22 cellular contexts compared by ENCODE assay signal in the genomic region with DNA sequence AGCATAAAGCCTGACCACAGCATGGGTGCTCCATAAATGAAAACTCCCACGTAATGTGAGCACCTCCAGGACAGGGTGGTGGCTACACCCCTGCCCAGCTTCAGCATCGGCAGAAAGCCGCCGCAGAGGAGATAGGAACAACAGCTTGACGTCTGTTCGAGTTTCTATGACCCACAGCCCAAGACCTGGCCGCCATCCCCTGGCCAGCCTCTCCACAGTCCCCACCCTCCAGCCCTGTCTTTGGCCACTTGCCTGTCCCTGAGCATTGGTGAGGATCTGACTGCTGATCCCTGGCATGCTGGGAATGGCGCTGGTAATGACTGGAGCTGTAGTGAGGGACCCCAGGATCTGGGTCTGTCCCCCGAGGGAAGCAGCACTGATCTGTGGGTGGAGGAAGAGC. TPM values are rescaled to one million over a fixed set of nuclear protein-coding genes. Genes with fewer than 3 reads are reported as not detected.
DNase-seq lines count a peak whose midpoint lies in the region; ATAC-seq, FAIRE-seq and TF ChIP-seq lines count a peak whose summit lies in the region.
"Had no signal": no experiment of that assay in that cellular context is flagged by ENCODE, and none has a peak within 500 bp of the region (broad histone marks: within the 10 kb centered on the region; RNA-seq: fewer than 3 reads in every experiment).

No MANE protein-coding gene starts in this region.

- H3K9ac ChIP-seq in SK-N-SH (no peak overlapping the region), H1 (replicated peaks in 1 of 4; ENCODE audit: extremely low read depth in 1 of 4, low read depth in 3 of 4, low read length in 3 of 4) (no peak overlapping the region), neuronal stem cell (ENCODE audit: low read depth, low read length, poor library complexity) (no peak overlapping the region)

- CTCF ChIA-PET in SK-N-SH (lab: Yijun Ruan, JAX): interaction anchor here (0.6 to 1.4 kb wide), 2 partner anchors 20 to 145 kb away, joined by 3 to 4 read pairs; no protein-coding TSS in a partner anchor
- CTCF ChIA-PET in H1 (lab: Charles Lee; ENCODE audit: partially characterized antibody): interaction anchor here (2.5 kb wide), 1 partner anchor 144 kb away, joined by 7 read pairs; no protein-coding TSS in a partner anchor
- CTCF ChIA-PET in activated CD4-positive, alpha-beta T cell treated with anti-CD3 and anti-CD28 coated beads, Interleukin-2, amount 10 ng/mL, durations not matched to agents 7 days and 5 days (lab: Charles Lee): interaction anchor here (1.8 to 2.0 kb wide), 2 partner anchors 12 to 18 kb away, joined by 4 read pairs; no protein-coding TSS in a partner anchor

- H3K9me3 Mint-ChIP-seq in activated CD4-positive, alpha-beta T cell treated with anti-CD3 and anti-CD28 coated beads, Interleukin-2, amount 10 ng/mL, durations not matched to agents 7 days and 5 days: no peaks in the 10 kb centered on the region
- H3K9me3 Mint-ChIP-seq: CD4-positive, alpha-beta T cell had no signal

- H2AFZ ChIP-seq in SK-N-SH (ENCODE audit: low read depth): no peak overlapping the region
- H2AFZ ChIP-seq in H1 (ENCODE audit: low read length): no peak overlapping the region
- H2AFZ ChIP-seq in neuronal stem cell (ENCODE audit: low read length): no peak overlapping the region

- TF ChIP-seq RAD21 in SK-N-SH (IDR thresholded peaks at IDR 0.05; ENCODE audit: low read length): no peak
- no peak for TF ChIP-seq RAD21 in H1 (IDR thresholded peaks at IDR 0.05 in 1 of 2, conservative IDR thresholded peaks at IDR 0.05 in 1 of 2; ENCODE audit: low read depth in 2 of 2, low read length in 2 of 2)

- DNase-seq in SK-N-SH (peak; percentile 16), H7 (peak; percentile 31), H1 (ENCODE audit: low read depth in 1 of 2, low spot score in 2 of 2) (no peak), neuronal stem cell (ENCODE audit: low spot score) (no peak), hippocampal formation (lab: John Stamatoyannopoulos, UW) (no peak)
- no peak for DNase-seq in activated CD4-positive, alpha-beta T cell treated with anti-CD3 and anti-CD28 coated beads, Interleukin-2, amount 10 ng/mL, durations not matched to agents 7 days and 5 days
- DNase-seq: AML-193; CD4-positive, alpha-beta T cell; DMS153; DMS79; GDM1; GOT3; IMR-90 had no signal

- no peaks in the 10 kb centered on the region for H3K4me1 ChIP-seq in SK-N-SH (ENCODE audit: control insufficient read depth in 1 of 2, insufficient read depth in 2 of 2, low read depth in 1 of 2, low read length in 1 of 2)
- no peaks in the 10 kb centered on the region for H3K4me1 ChIP-seq in H1 (replicated peaks in 1 of 4; ENCODE audit: control insufficient read depth in 3 of 4, insufficient read depth in 4 of 4, low read length in 3 of 4)
- H3K4me1 ChIP-seq in neuronal stem cell (ENCODE audit: control insufficient read depth in 2 of 2, insufficient read depth in 1 of 2, low read depth in 1 of 2, low read length in 2 of 2): peaks cover 0 to 3% of the 10 kb centered on the region in 2 donors
- H3K4me1 ChIP-seq: A549, HAP-1 had no signal

- H3K56ac ChIP-seq in H1 (replicated peaks; ENCODE audit: insufficient read length, low read depth, low read length): no peak overlapping the region

- H3K4ac ChIP-seq in H1 (replicated peaks; ENCODE audit: insufficient read length, low read depth, low read length) (no peak overlapping the region), neuronal stem cell (ENCODE audit: low read length) (no peak overlapping the region)

- TF ChIP-seq CTCF in SK-N-SH (IDR thresholded peaks at IDR 0.05) (no peak), H1 (IDR thresholded peaks at IDR 0.05; ENCODE audit: control extremely low read depth in 1 of 3, insufficient read depth in 1 of 3, low read depth in 1 of 3, low read length in 3 of 3) (no peak)

- H2BK120ac ChIP-seq in H1 (replicated peaks; ENCODE audit: low read depth, low read length): no peak overlapping the region
- H2BK120ac ChIP-seq in neuronal stem cell (ENCODE audit: low read depth, low read length): no peak overlapping the region

- H3K14ac ChIP-seq in H1 (ENCODE audit: insufficient read length): no peak overlapping the region
- peak overlapping the region; percentile 2 for H3K14ac ChIP-seq in neuronal stem cell (ENCODE audit: low read length)

- no peak overlapping the region for H4K91ac ChIP-seq in H1 (replicated peaks; ENCODE audit: insufficient read length, low read length)
- H4K91ac ChIP-seq in neuronal stem cell (ENCODE audit: low read depth, low read length, poor library complexity): no peak overlapping the region

- TF ChIP-seq EP300 in SK-N-SH (IDR thresholded peaks at IDR 0.05; ENCODE audit: borderline replicate concordance in 1 of 2, low read depth in 1 of 2, low read length in 1 of 2): no peak
- no peak for TF ChIP-seq EP300 in H1 (IDR thresholded peaks at IDR 0.05; ENCODE audit: borderline replicate concordance in 1 of 2, low read depth in 2 of 2, low read length in 2 of 2)

- H4K5ac ChIP-seq in H1 (ENCODE audit: insufficient read length, low read depth, low read length): no peak overlapping the region

- no peaks in the 10 kb centered on the region for H3K9me3 ChIP-seq in SK-N-SH
- no peaks in the 10 kb centered on the region for H3K9me3 ChIP-seq in H1 (ENCODE audit: insufficient read depth in 2 of 2, low read depth in 1 of 2, low read length in 1 of 2)
- peaks cover 0 to 4% of the 10 kb centered on the region in 2 donors for H3K9me3 ChIP-seq in neuronal stem cell (replicated peaks in 1 of 2; ENCODE audit: control insufficient read depth in 2 of 2, insufficient read depth in 1 of 2, low read depth in 1 of 2, low read length in 2 of 2)
- H3K9me3 ChIP-seq: A549, HAP-1 had no signal

- POLR2A ChIA-PET in SK-N-SH (lab: Yijun Ruan, JAX): no interaction called here
- POLR2A ChIA-PET in H1 (lab: Charles Lee; ENCODE audit: partially characterized antibody): interaction anchor here (1.1 to 2.5 kb wide), 3 partner anchors 8 to 44 kb away, joined by 4 to 8 read pairs (median 4); no protein-coding TSS in a partner anchor
- POLR2A ChIA-PET in activated CD4-positive, alpha-beta T cell treated with anti-CD3 and anti-CD28 coated beads, Interleukin-2, amount 10 ng/mL, durations not matched to agents 7 days and 5 days (lab: Charles Lee): no interaction called here

- no peaks in the 10 kb centered on the region for H3K27me3 Mint-ChIP-seq in activated CD4-positive, alpha-beta T cell treated with anti-CD3 and anti-CD28 coated beads, Interleukin-2, amount 10 ng/mL, durations not matched to agents 7 days and 5 days
- H3K27me3 Mint-ChIP-seq: CD4-positive, alpha-beta T cell had no signal

- H4K20me1 ChIP-seq in SK-N-SH (ENCODE audit: insufficient read depth) (no peaks in the 10 kb centered on the region), H1 (replicated peaks in 1 of 2; ENCODE audit: control insufficient read depth in 1 of 2, insufficient read depth in 2 of 2, low read length in 2 of 2) (no peaks in the 10 kb centered on the region)

- H3K4me3 Mint-ChIP-seq in activated CD4-positive, alpha-beta T cell treated with anti-CD3 and anti-CD28 coated beads, Interleukin-2, amount 10 ng/mL, durations not matched to agents 7 days and 5 days: no peak overlapping the region
- H3K4me3 Mint-ChIP-seq: CD4-positive, alpha-beta T cell had no signal

- no peak overlapping the region for H2AK5ac ChIP-seq in H1 (ENCODE audit: low read depth, low read length)
- no peak overlapping the region for H2AK5ac ChIP-seq in neuronal stem cell (ENCODE audit: low read depth, low read length)

- no peaks in the 10 kb centered on the region for H3K9me2 ChIP-seq in SK-N-SH

- H2BK5ac ChIP-seq in H1 (ENCODE audit: low read depth, low read length) (no peak overlapping the region), neuronal stem cell (ENCODE audit: low read length) (no peak overlapping the region)

- WGBS in SK-N-SH (ENCODE audit: low lambda C conversion rate): 93% methylated on average over 5 of the region's 9 CpGs
- WGBS in H1 (ENCODE audit: extremely low coverage in 1 of 2, insufficient coverage in 1 of 2, insufficient read length in 1 of 2, insufficient replicate concordance in 2 of 2, low coverage in 1 of 2, low lambda C conversion rate in 2 of 2, missing lambda C conversion rate in 1 of 2), 2 experiments: 84% methylated on average over 9 of the region's 9 CpGs; no CpG with 5 or more reads in 1 of the 2 experiments
- no CpG with 5 or more reads among the region's 9 CpGs for WGBS in neuronal stem cell (ENCODE audit: extremely low coverage in 2 of 2, insufficient read length in 2 of 2, insufficient replicate concordance in 1 of 2), 2 donors

- H3K79me1 ChIP-seq in H1 (ENCODE audit: low read depth, low read length): no peaks in the 10 kb centered on the region
- no peaks in the 10 kb centered on the region for H3K79me1 ChIP-seq in neuronal stem cell (ENCODE audit: low read depth, low read length)

- no peak for FAIRE-seq in H1 (lab: Jason Lieb, UNC)
- FAIRE-seq: A549, GM12892, GM18507, HTR-8/SVneo had no signal

- TF ChIP-seq POLR2A in H1 (IDR thresholded peaks at IDR 0.05; ENCODE audit: control extremely low read depth in 1 of 2, low read depth in 2 of 2, low read length in 2 of 2): no peak

- no peak overlapping the region for H2BK12ac ChIP-seq in H1 (ENCODE audit: low read depth, low read length)
- no peak overlapping the region for H2BK12ac ChIP-seq in neuronal stem cell (ENCODE audit: low read length)

- H3K27ac ChIP-seq in SK-N-SH (ENCODE audit: low read depth in 2 of 2, low read length in 1 of 2) (no peak overlapping the region), H1 (ENCODE audit: low read depth, low read length) (no peak overlapping the region), neuronal stem cell (replicated peaks; ENCODE audit: low read length) (no peak overlapping the region)
- H3K27ac ChIP-seq: 22Rv1, A549, C4-2B had no signal

- ATAC-seq in SK-N-SH treated with all-trans-retinoic acid at 6 μM for 48 hours (no peak), HG02678 (IDR thresholded peaks at IDR 0.05; ENCODE audit: unreplicated experiment) (no peak)

- H3K79me2 ChIP-seq in SK-N-SH (ENCODE audit: insufficient read depth) (no peaks in the 10 kb centered on the region), H1 (ENCODE audit: control insufficient read depth in 1 of 2, insufficient read depth in 2 of 2, low read length in 2 of 2) (no peaks in the 10 kb centered on the region)

- H3K4me2 ChIP-seq in SK-N-SH (no peak overlapping the region), H1 (ENCODE audit: insufficient read depth in 1 of 2, low read depth in 2 of 2, low read length in 2 of 2) (no peak overlapping the region), neuronal stem cell (ENCODE audit: insufficient read depth, low read length, poor library complexity, severe bottlenecking) (no peak overlapping the region)
- H3K4me2 ChIP-seq: A549 had no signal

- H2BK15ac ChIP-seq in H1 (ENCODE audit: low read length) (no peak overlapping the region), neuronal stem cell (ENCODE audit: low read length) (no peak overlapping the region)

- H3K4me3 ChIP-seq in SK-N-SH (ENCODE audit: low read depth in 2 of 2, low read length in 1 of 2) (no peak overlapping the region), H7 (ENCODE audit: insufficient read depth, low read depth, low read length) (no peak overlapping the region), H1 (ENCODE audit: extremely low read depth in 1 of 4, insufficient read depth in 2 of 4, low read depth in 3 of 4, low read length in 4 of 4) (no peak overlapping the region), neuronal stem cell (ENCODE audit: low read length in 2 of 2) (no peak overlapping the region)
- H3K4me3 ChIP-seq: A549, HAP-1 had no signal

- peaks cover 1% of the 10 kb centered on the region for H3K4me1 Mint-ChIP-seq in activated CD4-positive, alpha-beta T cell treated with anti-CD3 and anti-CD28 coated beads, Interleukin-2, amount 10 ng/mL, durations not matched to agents 7 days and 5 days

- H3K27me3 ChIP-seq in SK-N-SH (ENCODE audit: insufficient read depth) (no peaks in the 10 kb centered on the region), H7 (ENCODE audit: control insufficient read depth, insufficient read depth, low read length) (no peaks in the 10 kb centered on the region), H1 (replicated peaks in 1 of 4; ENCODE audit: control insufficient read depth in 3 of 4, extremely low read depth in 1 of 4, insufficient read depth in 3 of 4, low read length in 3 of 4) (no peaks in the 10 kb centered on the region), neuronal stem cell (ENCODE audit: control insufficient read depth in 3 of 3, insufficient read depth in 3 of 3, low read depth in 1 of 3, low read length in 3 of 3) (no peaks in the 10 kb centered on the region)

- H3K23me2 ChIP-seq in H1 (ENCODE audit: low read depth, low read length): no peaks in the 10 kb centered on the region

- H3K36me3 ChIP-seq in SK-N-SH (replicated peaks in 1 of 2; ENCODE audit: control insufficient read depth in 1 of 2, insufficient read depth in 2 of 2, low read length in 1 of 2) (no peaks in the 10 kb centered on the region), H7 (replicated peaks; ENCODE audit: control insufficient read depth, insufficient read depth, low read length) (no peaks in the 10 kb centered on the region), H1 (ENCODE audit: control insufficient read depth in 2 of 4, insufficient read depth in 4 of 4, low read length in 3 of 4) (no peaks in the 10 kb centered on the region), neuronal stem cell (replicated peaks in 1 of 2; ENCODE audit: control insufficient read depth in 2 of 2, insufficient read depth in 2 of 2, low read length in 2 of 2) (no peaks in the 10 kb centered on the region)

- no peak overlapping the region for H2BK20ac ChIP-seq in H1 (ENCODE audit: low read length)

- no peak overlapping the region for H3K27ac Mint-ChIP-seq in activated CD4-positive, alpha-beta T cell treated with anti-CD3 and anti-CD28 coated beads, Interleukin-2, amount 10 ng/mL, durations not matched to agents 7 days and 5 days
- H3K27ac Mint-ChIP-seq: CD4-positive, alpha-beta T cell had no signal

- H4K8ac ChIP-seq in H1 (ENCODE audit: extremely low read depth, insufficient read depth, low read length): peak overlapping the region; percentile 72
- H4K8ac ChIP-seq in neuronal stem cell (ENCODE audit: low read depth, low read length): no peak overlapping the region

- H3K23ac ChIP-seq in H1 (ENCODE audit: insufficient read length) (no peak overlapping the region), neuronal stem cell (ENCODE audit: low read depth, low read length, poor library complexity) (no peak overlapping the region)

- H3K18ac ChIP-seq in H1 (ENCODE audit: extremely low read depth, low read length): no peak overlapping the region
- peak overlapping the region; percentile 82 for H3K18ac ChIP-seq in neuronal stem cell (ENCODE audit: low read length)

- H3F3A ChIP-seq in SK-N-SH (replicated peaks; ENCODE audit: insufficient read depth): no peaks in the 10 kb centered on the region

- H3K36me3 Mint-ChIP-seq in activated CD4-positive, alpha-beta T cell treated with anti-CD3 and anti-CD28 coated beads, Interleukin-2, amount 10 ng/mL, durations not matched to agents 7 days and 5 days (ENCODE audit: low read depth): no peaks in the 10 kb centered on the region

RNA-seq across cellular contexts. Expression of a gene that starts 21.3 kb away (rescaled TPM):
- polyA plus RNA-seq in SK-N-SH (2012; rRNA removed) (1.9 TPM in 2 replicates), H1 (2011; rRNA removed) (5.6 and 7.5 TPM in 2 replicates)
- 1.2 and 1.9 TPM in 2 replicates for polyA plus RNA-seq in SK-N-SH (2012; cell fraction: cytosol; rRNA removed)
- polyA plus RNA-seq in SK-N-SH (2012; cell fraction: nucleus; rRNA removed): 9.6 and 14.7 TPM in 2 replicates
- total RNA-seq in H7 (2014; rRNA removed; shearing (Covaris generic)): 8.3 and 11.8 TPM in 2 replicates
- 6.8 and 8.7 TPM in 2 replicates for total RNA-seq in H1 (2021; fragmentation: NEBNext Ultra II Directional; extraction: Animal tissue kit (Norgen Biotek cat#: 25700))
- polyA plus RNA-seq in H1 (2011; cell fraction: cytosol; rRNA removed): 3.4 TPM
- 12.0 TPM for polyA plus RNA-seq in H1 (2011; cell fraction: nucleus; rRNA removed)
- 6.5 to 7.3 TPM (median 7.1 TPM) in 4 replicates for polyA plus RNA-seq in H1 (2012, experiment 1 of 2)
- polyA plus RNA-seq in H1 (2012, experiment 2 of 2): 21.5 TPM
- polyA plus RNA-seq in H1 (2013, experiment 1 of 2): 4.2 TPM
- polyA plus RNA-seq in H1 (2013, experiment 2 of 2): 3.8 TPM
- polyA minus RNA-seq in H1 (2011; rRNA and poly(A)+ RNA removed): 3.5 and 5.5 TPM in 2 replicates
- 7.0 TPM for polyA minus RNA-seq in H1 (2011; cell fraction: cytosol; rRNA and poly(A)+ RNA removed)
- polyA minus RNA-seq in H1 (2011; cell fraction: nucleus; rRNA and poly(A)+ RNA removed): 7.0 TPM
- polyA plus RNA-seq in neuronal stem cell (2013, experiment 1 of 2): 3.0 TPM
- polyA plus RNA-seq in neuronal stem cell (2013, experiment 2 of 2): 2.9 TPM
- 1 to 10 TPM; 4.7 to 6.3 TPM for total RNA-seq in activated CD4-positive, alpha-beta T cell treated with anti-CD3 and anti-CD28 coated beads, Interleukin-2, amount 10 ng/mL, durations not matched to agents 7 days and 5 days

RNA-seq across cellular contexts. Expression of a gene that starts 23.6 kb away (rescaled TPM):
- 18.1 and 19.3 TPM in 2 replicates for polyA plus RNA-seq in SK-N-SH (2012; rRNA removed)
- 25.3 and 26.3 TPM in 2 replicates for polyA plus RNA-seq in SK-N-SH (2012; cell fraction: cytosol; rRNA removed)
- polyA plus RNA-seq in SK-N-SH (2012; cell fraction: nucleus; rRNA removed): 11.6 and 16.9 TPM in 2 replicates
- total RNA-seq in H7 (2014; rRNA removed; shearing (Covaris generic)): 11.8 and 16.0 TPM in 2 replicates
- total RNA-seq in H1 (2021; fragmentation: NEBNext Ultra II Directional; extraction: Animal tissue kit (Norgen Biotek cat#: 25700)): 44.5 and 49.2 TPM in 2 replicates
- polyA plus RNA-seq in H1 (2011; rRNA removed): 14.4 and 19.8 TPM in 2 replicates
- polyA plus RNA-seq in H1 (2011; cell fraction: cytosol; rRNA removed): 25.1 TPM
- polyA plus RNA-seq in H1 (2011; cell fraction: nucleus; rRNA removed): 9.2 TPM
- polyA plus RNA-seq in H1 (2012, experiment 1 of 2): 29.1 to 44.0 TPM (median 33.4 TPM) in 4 replicates
- polyA plus RNA-seq in H1 (2012, experiment 2 of 2): 4.8 TPM
- 23.8 TPM for polyA plus RNA-seq in H1 (2013, experiment 1 of 2)
- polyA plus RNA-seq in H1 (2013, experiment 2 of 2): 25.4 TPM
- 21.5 and 24.4 TPM in 2 replicates for polyA minus RNA-seq in H1 (2011; rRNA and poly(A)+ RNA removed)
- 14.5 TPM for polyA minus RNA-seq in H1 (2011; cell fraction: cytosol; rRNA and poly(A)+ RNA removed)
- polyA minus RNA-seq in H1 (2011; cell fraction: nucleus; rRNA and poly(A)+ RNA removed): 13.6 TPM
- 28.5 TPM for polyA plus RNA-seq in neuronal stem cell (2013, experiment 1 of 2)
- 29.8 TPM for polyA plus RNA-seq in neuronal stem cell (2013, experiment 2 of 2)
- 10 to 100 TPM; 39.2 to 40.9 TPM for total RNA-seq in activated CD4-positive, alpha-beta T cell treated with anti-CD3 and anti-CD28 coated beads, Interleukin-2, amount 10 ng/mL, durations not matched to agents 7 days and 5 days

RNA-seq across cellular contexts. Expression of a gene that starts 42.1 kb away (rescaled TPM):
- polyA plus RNA-seq in SK-N-SH (2012; rRNA removed) (274 and 325 TPM in 2 replicates), H1 (2011; rRNA removed) (64.7 and 77.2 TPM in 2 replicates)
- polyA plus RNA-seq in SK-N-SH (2012; cell fraction: cytosol; rRNA removed): 232 and 238 TPM in 2 replicates
- 109 and 235 TPM in 2 replicates for polyA plus RNA-seq in SK-N-SH (2012; cell fraction: nucleus; rRNA removed)
- total RNA-seq in H7 (2014; rRNA removed; shearing (Covaris generic)): 47.1 and 56.8 TPM in 2 replicates
- 24.9 and 27.1 TPM in 2 replicates for total RNA-seq in H1 (2021; fragmentation: NEBNext Ultra II Directional; extraction: Animal tissue kit (Norgen Biotek cat#: 25700))
- 69.2 TPM for polyA plus RNA-seq in H1 (2011; cell fraction: cytosol; rRNA removed)
- polyA plus RNA-seq in H1 (2011; cell fraction: nucleus; rRNA removed): 73.7 TPM
- polyA plus RNA-seq in H1 (2012, experiment 1 of 2): 29.7 to 51.3 TPM (median 45.2 TPM) in 4 replicates
- polyA plus RNA-seq in H1 (2012, experiment 2 of 2): 16.9 TPM
- polyA plus RNA-seq in H1 (2013, experiment 1 of 2): 35.8 TPM
- polyA plus RNA-seq in H1 (2013, experiment 2 of 2): 33.0 TPM
- polyA minus RNA-seq in H1 (2011; rRNA and poly(A)+ RNA removed): 63.7 and 86.0 TPM in 2 replicates
- polyA minus RNA-seq in H1 (2011; cell fraction: cytosol; rRNA and poly(A)+ RNA removed): 24.7 TPM
- 33.1 TPM for polyA minus RNA-seq in H1 (2011; cell fraction: nucleus; rRNA and poly(A)+ RNA removed)
- polyA plus RNA-seq in neuronal stem cell (2013, experiment 1 of 2): 102 TPM
- 103 TPM for polyA plus RNA-seq in neuronal stem cell (2013, experiment 2 of 2)
- 100 to 1,000 TPM; 219 to 260 TPM for total RNA-seq in activated CD4-positive, alpha-beta T cell treated with anti-CD3 and anti-CD28 coated beads, Interleukin-2, amount 10 ng/mL, durations not matched to agents 7 days and 5 days

Comparison
In these comparisons a context has a peak if more than half of its experiments do, and no peak if none do; other contexts are left out.
1. DNase-seq: peak in SK-N-SH (single experiment) and H7 (single experiment); none in H1 (0 of 2), neuronal stem cell (single experiment), activated CD4-positive, alpha-beta T cell treated with anti-CD3 and anti-CD28 coated beads, Interleukin-2, amount 10 ng/mL, durations not matched to agents 7 days and 5 days (single experiment) and hippocampal formation (0 of 2).